8 cellular contexts compared by ENCODE assay signal in genomic region chrX:140701480-140701879, GRCh38. TPM values are rescaled to one million over a fixed set of nuclear protein-coding genes. Genes with fewer than 3 reads are reported as not detected.
DNase-seq lines count a peak whose midpoint lies in the region; ATAC-seq and TF ChIP-seq lines count a peak whose summit lies in the region.

No MANE protein-coding gene starts in this region.

- TF ChIP-seq POLR2A in suprapubic skin (IDR thresholded peaks at IDR 0.05), result no peak

- H3K9me3 Mint-ChIP-seq in activated CD8-positive, alpha-beta T cell treated with anti-CD3 and anti-CD28 coated beads for 36 hours, result no peaks in the 10 kb centered on the region
- no peaks in the 10 kb centered on the region for H3K9me3 Mint-ChIP-seq in activated CD8-positive, alpha-beta T cell treated with anti-CD3 and anti-CD28 coated beads, Interleukin-2, amount 10 ng/mL, durations not matched to agents 7 days and 5 days (ENCODE audit: insufficient read depth)
- H3K9me3 Mint-ChIP-seq in activated CD4-positive, alpha-beta memory T cell treated with anti-CD3 and anti-CD28 coated beads, Interleukin-2, amount 10 ng/mL, durations not matched to agents 7 days and 5 days, result no peaks in the 10 kb centered on the region

- H3K27me3 Mint-ChIP-seq in activated CD8-positive, alpha-beta T cell treated with anti-CD3 and anti-CD28 coated beads for 36 hours, result no peaks in the 10 kb centered on the region
- no peaks in the 10 kb centered on the region for H3K27me3 Mint-ChIP-seq in activated CD8-positive, alpha-beta T cell treated with anti-CD3 and anti-CD28 coated beads, Interleukin-2, amount 10 ng/mL, durations not matched to agents 7 days and 5 days (ENCODE audit: low read depth)
- no peaks in the 10 kb centered on the region for H3K27me3 Mint-ChIP-seq in activated CD4-positive, alpha-beta memory T cell treated with anti-CD3 and anti-CD28 coated beads, Interleukin-2, amount 10 ng/mL, durations not matched to agents 7 days and 5 days

- CTCF ChIA-PET in activated CD8-positive, alpha-beta T cell treated with anti-CD3 and anti-CD28 coated beads for 36 hours (lab: Charles Lee), result interaction anchor here (0.7 to 1.6 kb wide), 3 partner anchors 8 to 31 kb away, joined by 3 to 6 read pairs (median 3); partner anchors contain the start of gene LINC00632
- CTCF ChIA-PET in activated CD8-positive, alpha-beta T cell treated with anti-CD3 and anti-CD28 coated beads, Interleukin-2, amount 10 ng/mL, durations not matched to agents 7 days and 5 days (lab: Charles Lee), result no interaction called here
- CTCF ChIA-PET in activated CD4-positive, alpha-beta memory T cell treated with anti-CD3 and anti-CD28 coated beads, Interleukin-2, amount 10 ng/mL, durations not matched to agents 7 days and 5 days (lab: Charles Lee), result no interaction called here

- H3K36me3 Mint-ChIP-seq in activated CD8-positive, alpha-beta T cell treated with anti-CD3 and anti-CD28 coated beads for 36 hours (ENCODE audit: low read depth), result no peaks in the 10 kb centered on the region
- H3K36me3 Mint-ChIP-seq in activated CD8-positive, alpha-beta T cell treated with anti-CD3 and anti-CD28 coated beads, Interleukin-2, amount 10 ng/mL, durations not matched to agents 7 days and 5 days (ENCODE audit: low read depth), result no peaks in the 10 kb centered on the region
- H3K36me3 Mint-ChIP-seq in activated CD4-positive, alpha-beta memory T cell treated with anti-CD3 and anti-CD28 coated beads, Interleukin-2, amount 10 ng/mL, durations not matched to agents 7 days and 5 days (ENCODE audit: low read depth), result no peaks in the 10 kb centered on the region

- H3K9me3 ChIP-seq in suprapubic skin, result no peaks in the 10 kb centered on the region

- no peaks in the 10 kb centered on the region for H3K27me3 ChIP-seq in suprapubic skin

- intact Hi-C loops in activated CD8-positive, alpha-beta T cell treated with anti-CD3 and anti-CD28 coated beads for 36 hours (cut with micrococcal nuclease), result no loop called here

- H3K36me3 ChIP-seq in suprapubic skin, result no peaks in the 10 kb centered on the region

- H3K27ac ChIP-seq in suprapubic skin, result no peak overlapping the region

- TF ChIP-seq EP300 in suprapubic skin (IDR thresholded peaks at IDR 0.05), result no peak

- 38% methylated on average over 9 of the region's 9 CpGs for whole genome bisulfite sequencing in suprapubic skin

- peak; percentile 43 for TF ChIP-seq CTCF in activated CD8-positive, alpha-beta T cell treated with anti-CD3 and anti-CD28 coated beads for 36 hours (IDR thresholded peaks at IDR 0.05)
- TF ChIP-seq CTCF in epithelial cell of esophagus (IDR thresholded peaks at IDR 0.05; ENCODE audit: insufficient read depth, low read depth, low read length, missing control alignments) (no peak), suprapubic skin (IDR thresholded peaks at IDR 0.05) (peak; percentile 7 to 17)

- H3K4me3 Mint-ChIP-seq in activated CD8-positive, alpha-beta T cell treated with anti-CD3 and anti-CD28 coated beads for 36 hours, result no peak overlapping the region
- no peak overlapping the region for H3K4me3 Mint-ChIP-seq in activated CD8-positive, alpha-beta T cell treated with anti-CD3 and anti-CD28 coated beads, Interleukin-2, amount 10 ng/mL, durations not matched to agents 7 days and 5 days
- H3K4me3 Mint-ChIP-seq in activated CD4-positive, alpha-beta memory T cell treated with anti-CD3 and anti-CD28 coated beads, Interleukin-2, amount 10 ng/mL, durations not matched to agents 7 days and 5 days, result no peak overlapping the region

- no peak overlapping the region for H3K4me3 ChIP-seq in epithelial cell of esophagus (ENCODE audit: low read length)
- H3K4me3 ChIP-seq in suprapubic skin, result no peak overlapping the region

- H3K27ac Mint-ChIP-seq in activated CD8-positive, alpha-beta T cell treated with anti-CD3 and anti-CD28 coated beads for 36 hours, result no peak overlapping the region
- no peak overlapping the region for H3K27ac Mint-ChIP-seq in activated CD8-positive, alpha-beta T cell treated with anti-CD3 and anti-CD28 coated beads, Interleukin-2, amount 10 ng/mL, durations not matched to agents 7 days and 5 days
- no peak overlapping the region for H3K27ac Mint-ChIP-seq in activated CD4-positive, alpha-beta memory T cell treated with anti-CD3 and anti-CD28 coated beads, Interleukin-2, amount 10 ng/mL, durations not matched to agents 7 days and 5 days

- no peaks in the 10 kb centered on the region for H3K4me1 ChIP-seq in suprapubic skin

- peak; percentile 12 for DNase-seq in activated CD8-positive, alpha-beta T cell treated with anti-CD3 and anti-CD28 coated beads for 36 hours
- no peak for DNase-seq in activated CD8-positive, alpha-beta T cell treated with anti-CD3 and anti-CD28 coated beads, Interleukin-2, amount 10 ng/mL, durations not matched to agents 7 days and 5 days
- DNase-seq in M059J (ENCODE audit: low read depth) (peak; percentile 42), epithelial cell of esophagus (ENCODE audit: low read depth) (peak; percentile 19), suprapubic skin (ENCODE audit: low spot score in 2 of 2) (no peak)
- no peak for DNase-seq in activated CD4-positive, alpha-beta memory T cell treated with anti-CD3 and anti-CD28 coated beads, Interleukin-2, amount 10 ng/mL, durations not matched to agents 7 days and 5 days
- DNase-seq in stimulated activated CD4-positive, alpha-beta T cell treated with anti-CD3 and anti-CD28 coated beads, Interleukin-4, amount 100 ng/mL, for 1 hour, result no peak

- H3K4me1 Mint-ChIP-seq in activated CD8-positive, alpha-beta T cell treated with anti-CD3 and anti-CD28 coated beads for 36 hours (ENCODE audit: low read depth), result no peaks in the 10 kb centered on the region
- no peaks in the 10 kb centered on the region for H3K4me1 Mint-ChIP-seq in activated CD8-positive, alpha-beta T cell treated with anti-CD3 and anti-CD28 coated beads, Interleukin-2, amount 10 ng/mL, durations not matched to agents 7 days and 5 days (ENCODE audit: low read depth)
- H3K4me1 Mint-ChIP-seq in activated CD4-positive, alpha-beta memory T cell treated with anti-CD3 and anti-CD28 coated beads, Interleukin-2, amount 10 ng/mL, durations not matched to agents 7 days and 5 days, result no peaks in the 10 kb centered on the region

- ATAC-seq in activated CD8-positive, alpha-beta T cell treated with anti-CD3 and anti-CD28 coated beads for 36 hours, result peak; percentile 66
- ATAC-seq in activated CD8-positive, alpha-beta T cell treated with anti-CD3 and anti-CD28 coated beads, Interleukin-2, amount 10 ng/mL, durations not matched to agents 7 days and 5 days, result no peak
- no peak for ATAC-seq in HG03139 (IDR thresholded peaks at IDR 0.05; ENCODE audit: unreplicated experiment)

- POLR2A ChIA-PET in activated CD8-positive, alpha-beta T cell treated with anti-CD3 and anti-CD28 coated beads for 36 hours (lab: Charles Lee), result no interaction called here
- POLR2A ChIA-PET in activated CD8-positive, alpha-beta T cell treated with anti-CD3 and anti-CD28 coated beads, Interleukin-2, amount 10 ng/mL, durations not matched to agents 7 days and 5 days (lab: Charles Lee), result no interaction called here
- POLR2A ChIA-PET in activated CD4-positive, alpha-beta memory T cell treated with anti-CD3 and anti-CD28 coated beads, Interleukin-2, amount 10 ng/mL, durations not matched to agents 7 days and 5 days (lab: Charles Lee), result no interaction called here

RNA-seq across cellular contexts. Expression of gene LINC00632, which starts 8.1 kb away (rescaled TPM):
- total RNA-seq in activated CD8-positive, alpha-beta T cell treated with anti-CD3 and anti-CD28 coated beads for 36 hours, result under 1 TPM; 0.41 to 0.43 TPM
- total RNA-seq in activated CD8-positive, alpha-beta T cell treated with anti-CD3 and anti-CD28 coated beads, Interleukin-2, amount 10 ng/mL, durations not matched to agents 7 days and 5 days, result under 1 TPM; 0.31 to 0.79 TPM
- 20.7 and 22.6 TPM in 2 replicates for total RNA-seq in M059J (2014; rRNA removed; shearing (Covaris generic))
- 100 to 1,000 TPM in 2 of 4 donors, 10 to 100 TPM in 2; 95.8 to 250 (median 154) TPM for total RNA-seq in suprapubic skin
- total RNA-seq in activated CD4-positive, alpha-beta memory T cell treated with anti-CD3 and anti-CD28 coated beads, Interleukin-2, amount 10 ng/mL, durations not matched to agents 7 days and 5 days, result 10 to 100 TPM; 37.4 to 39.9 TPM

Comparison
In these comparisons a context has a peak if more than half of its experiments do, and no peak if none do; other contexts are left out.
1. DNase-seq: peak in activated CD8-positive, alpha-beta T cell treated with anti-CD3 and anti-CD28 coated beads for 36 hours (single experiment), M059J (single experiment) and epithelial cell of esophagus (single experiment); none in activated CD8-positive, alpha-beta T cell treated with anti-CD3 and anti-CD28 coated beads, Interleukin-2, amount 10 ng/mL, durations not matched to agents 7 days and 5 days (single experiment), suprapubic skin (0 of 2), activated CD4-positive, alpha-beta memory T cell treated with anti-CD3 and anti-CD28 coated beads, Interleukin-2, amount 10 ng/mL, durations not matched to agents 7 days and 5 days (single experiment) and stimulated activated CD4-positive, alpha-beta T cell treated with anti-CD3 and anti-CD28 coated beads, Interleukin-4, amount 100 ng/mL, for 1 hour (single experiment).
2. RNA of gene LINC00632, which starts 8.1 kb away (total RNA-seq): 95.8 to 250 TPM in suprapubic skin, 37.4 to 39.9 TPM in activated CD4-positive, alpha-beta memory T cell treated with anti-CD3 and anti-CD28 coated beads, Interleukin-2, amount 10 ng/mL, durations not matched to agents 7 days and 5 days and 20.7 to 22.6 TPM in M059J; 0.31 to 0.79 TPM in activated CD8-positive, alpha-beta T cell treated with anti-CD3 and anti-CD28 coated beads, Interleukin-2, amount 10 ng/mL, durations not matched to agents 7 days and 5 days and 0.41 to 0.43 TPM in activated CD8-positive, alpha-beta T cell treated with anti-CD3 and anti-CD28 coated beads for 36 hours; every median in the first group is over 10 times any median in the second.